8 cellular contexts compared by ENCODE assay signal in genomic region chr6:136549359-136550044, GRCh38. TPM values are rescaled to one million over a fixed set of nuclear protein-coding genes. Genes with fewer than 3 reads are reported as not detected.
DNase-seq lines count a peak whose midpoint lies in the region; ATAC-seq, FAIRE-seq and TF ChIP-seq lines count a peak whose summit lies in the region.

No MANE protein-coding gene starts in this region.

- H3K79me1 ChIP-seq in H1 (ENCODE audit: low read depth, low read length), result no peaks in the 10 kb centered on the region

- H3K9ac ChIP-seq in H1 (replicated peaks in 1 of 4; ENCODE audit: extremely low read depth in 1 of 4, low read depth in 3 of 4, low read length in 3 of 4), result peak overlapping the region; percentile 66 to 87 (median 72); a peak in 6 of 7 replicates

- peaks cover 0 to 3% of the 10 kb centered on the region in 2 experiments for H4K20me1 ChIP-seq in H1 (replicated peaks in 1 of 2; ENCODE audit: control insufficient read depth in 1 of 2, insufficient read depth in 2 of 2, low read length in 2 of 2)

- no peak overlapping the region for H2AFZ ChIP-seq in H1 (ENCODE audit: low read length)

- no peak overlapping the region for H4K5ac ChIP-seq in H1 (ENCODE audit: insufficient read length, low read depth, low read length)

- no peaks in the 10 kb centered on the region for H3K27me3 ChIP-seq in Caco-2 (replicated peaks; ENCODE audit: control insufficient read depth, insufficient read depth, low read length)
- H3K27me3 ChIP-seq in H1 (replicated peaks in 1 of 4; ENCODE audit: control insufficient read depth in 3 of 4, extremely low read depth in 1 of 4, insufficient read depth in 3 of 4, low read length in 3 of 4), result peaks cover 0 to 14% (median 7%) of the 10 kb centered on the region in 4 experiments; a peak in 5 of 7 replicates
- H3K27me3 ChIP-seq in mononuclear cell (ENCODE audit: insufficient read depth, low read length), result peaks cover 44% of the 10 kb centered on the region
- peaks cover 7% of the 10 kb centered on the region for H3K27me3 ChIP-seq in upper lobe of right lung

- H3K27ac ChIP-seq in HEK293 (ENCODE audit: extremely low read depth, low read depth, low read length) (peak overlapping the region; percentile 82; the same call in 1 of the 2 replicates), RWPE1 (no peak overlapping the region), H1 (ENCODE audit: low read depth, low read length) (peak overlapping the region; percentile 68; the same call in 1 of the 2 replicates), upper lobe of right lung (peak overlapping the region; percentile 63)

- CTCF ChIA-PET in Caco-2 (lab: Charles Lee) (interaction anchor here (0.6 to 2.3 kb wide), 19 partner anchors 13 to 296 kb away, joined by 3 to 16 read pairs (median 5); partner anchors contain the start of genes BCLAF1 and MAP3K5), HEK293 (lab: Yijun Ruan, JAX) (interaction anchor here (0.5 to 3.2 kb wide), 40 partner anchors 7 to 1715 kb away, joined by 3 to 31 read pairs (median 3); partner anchors contain the start of genes BCLAF1 and MAP3K5), RWPE1 (lab: Yijun Ruan, JAX) (interaction anchor here (0.5 to 1.3 kb wide), 8 partner anchors 13 to 243 kb away, joined by 3 to 8 read pairs (median 6); partner anchors contain the start of gene MAP3K5), H1 (lab: Charles Lee; ENCODE audit: partially characterized antibody) (interaction anchor here (0.7 to 2.9 kb wide), 24 partner anchors 9 to 1028 kb away, joined by 3 to 22 read pairs (median 4); partner anchors contain the start of gene BCLAF1)

- H3K9me3 Mint-ChIP-seq in Caco-2 (ENCODE audit: unreplicated experiment), result no peaks in the 10 kb centered on the region

- no peak for TF ChIP-seq RAD21 in H1 (IDR thresholded peaks at IDR 0.05 in 1 of 2, conservative IDR thresholded peaks at IDR 0.05 in 1 of 2; ENCODE audit: low read depth in 2 of 2, low read length in 2 of 2)

- no peak overlapping the region for H2AK5ac ChIP-seq in H1 (ENCODE audit: low read depth, low read length)

- H3K23me2 ChIP-seq in H1 (ENCODE audit: low read depth, low read length), result peaks cover 13% of the 10 kb centered on the region

- peak in 1 of 2 experiments; percentile 24; a peak in 1 of 3 replicates for TF ChIP-seq POLR2A in H1 (IDR thresholded peaks at IDR 0.05; ENCODE audit: control extremely low read depth in 1 of 2, low read depth in 2 of 2, low read length in 2 of 2)

- no TSS peak for BruUV-seq in Caco-2 (replicated peaks; lab: Mats Ljungman, UMichigan)

- ATAC-seq in upper lobe of right lung (peak; percentile 1), HG02970 (IDR thresholded peaks at IDR 0.05; ENCODE audit: low FRiP score, unreplicated experiment) (no peak), HG03460 (IDR thresholded peaks at IDR 0.05; ENCODE audit: unreplicated experiment) (no peak)

- H3K4me1 ChIP-seq in Caco-2 (peaks cover 8% of the 10 kb centered on the region), HEK293 (ENCODE audit: control insufficient read depth, insufficient read depth, low read length) (peaks cover 10% of the 10 kb centered on the region), H1 (replicated peaks in 1 of 4; ENCODE audit: control insufficient read depth in 3 of 4, insufficient read depth in 4 of 4, low read length in 3 of 4) (peaks cover 2 to 18% (median 5%) of the 10 kb centered on the region in 4 experiments; a peak in 6 of 7 replicates), mononuclear cell (ENCODE audit: insufficient read depth, low read length) (peaks cover 15% of the 10 kb centered on the region), upper lobe of right lung (peaks cover 12% of the 10 kb centered on the region)

- peak overlapping the region; percentile 94 for H3K4me3 ChIP-seq in Caco-2 (ENCODE audit: low read depth, low read length)
- peak overlapping the region; percentile 90 for H3K4me3 ChIP-seq in HEK293 (ENCODE audit: low read depth, low read length)
- H3K4me3 ChIP-seq in H1 (ENCODE audit: extremely low read depth in 1 of 4, insufficient read depth in 2 of 4, low read depth in 3 of 4, low read length in 4 of 4), result peak overlapping the region; percentile 68 to 99 (median 83)
- peak overlapping the region; percentile 49 for H3K4me3 ChIP-seq in mononuclear cell (ENCODE audit: low read length)
- H3K4me3 ChIP-seq in upper lobe of right lung, result peak overlapping the region; percentile 69

- peak overlapping the region; percentile 81 for H3K4me3 Mint-ChIP-seq in Caco-2 (ENCODE audit: unreplicated experiment)

- H3K27ac Mint-ChIP-seq in Caco-2 (ENCODE audit: unreplicated experiment), result peak overlapping the region; percentile 83

- H3K4me2 ChIP-seq in H1 (ENCODE audit: insufficient read depth in 1 of 2, low read depth in 2 of 2, low read length in 2 of 2), result peak overlapping the region; percentile 82 to 88

- H3K23ac ChIP-seq in H1 (ENCODE audit: insufficient read length), result no peak overlapping the region

- H3K14ac ChIP-seq in H1 (ENCODE audit: insufficient read length), result no peak overlapping the region

- H2BK15ac ChIP-seq in H1 (ENCODE audit: low read length), result no peak overlapping the region

- 1% methylated on average over 30 of the region's 42 CpGs; no CpG with 5 or more reads in 1 of the 2 experiments for WGBS in H1 (ENCODE audit: extremely low coverage in 1 of 2, insufficient coverage in 1 of 2, insufficient read length in 1 of 2, insufficient replicate concordance in 2 of 2, low coverage in 1 of 2, low lambda C conversion rate in 2 of 2, missing lambda C conversion rate in 1 of 2), 2 experiments

- no peak overlapping the region for H2BK12ac ChIP-seq in H1 (ENCODE audit: low read depth, low read length)

- H2BK5ac ChIP-seq in H1 (ENCODE audit: low read depth, low read length), result no peak overlapping the region; the same call in 1 of the 2 replicates

- 0 out of 2 replicates have a peak overlapping the region, but pooled peaks have one; percentile 36 for H3K18ac ChIP-seq in H1 (ENCODE audit: extremely low read depth, low read length)

- DNase-seq in Caco-2 (peak; percentile 38 to 39), RWPE1 (ENCODE audit: low spot score) (peak; percentile 19), H1 (ENCODE audit: low read depth in 1 of 2, low spot score in 2 of 2) (peak in 1 of 2 experiments; percentile 83), upper lobe of right lung (peak; percentile 69)

- TF ChIP-seq CTCF in Caco-2 (IDR thresholded peaks at IDR 0.05; ENCODE audit: insufficient read depth in 1 of 2, low read depth in 1 of 2, low read length in 1 of 2, severe bottlenecking in 1 of 2, unreplicated experiment in 1 of 2) (no peak), HEK293 (tag by site-specific recombination; IDR thresholded peaks at IDR 0.05) (no peak), RWPE1 (conservative IDR thresholded peaks at IDR 0.05; ENCODE audit: low read depth) (no peak), H1 (IDR thresholded peaks at IDR 0.05; ENCODE audit: control extremely low read depth in 1 of 3, insufficient read depth in 1 of 3, low read depth in 1 of 3, low read length in 3 of 3) (no peak), upper lobe of right lung (IDR thresholded peaks at IDR 0.05) (no peak)

- FAIRE-seq in H1 (lab: Jason Lieb, UNC), result no peak

- no peak overlapping the region for H3K4ac ChIP-seq in H1 (replicated peaks; ENCODE audit: insufficient read length, low read depth, low read length)

- H2BK20ac ChIP-seq in H1 (ENCODE audit: low read length), result no peak overlapping the region

- H3K9me3 ChIP-seq in Caco-2 (no peaks in the 10 kb centered on the region), HEK293 (ENCODE audit: control insufficient read depth, insufficient read depth, low read depth, low read length) (no peaks in the 10 kb centered on the region), H1 (ENCODE audit: insufficient read depth in 2 of 2, low read depth in 1 of 2, low read length in 1 of 2) (no peaks in the 10 kb centered on the region), mononuclear cell (ENCODE audit: low read depth, low read length) (no peaks in the 10 kb centered on the region), upper lobe of right lung (no peaks in the 10 kb centered on the region)

- peaks cover 24% of the 10 kb centered on the region for H3K4me1 Mint-ChIP-seq in Caco-2 (ENCODE audit: low read depth, unreplicated experiment)

- H2BK120ac ChIP-seq in H1 (replicated peaks; ENCODE audit: low read depth, low read length), result no peak overlapping the region

- peak overlapping the region; percentile 69; the same call in 1 of the 2 replicates for H4K8ac ChIP-seq in H1 (ENCODE audit: extremely low read depth, insufficient read depth, low read length)

- POLR2A ChIA-PET in Caco-2 (lab: Charles Lee), result interaction anchor here (1.3 to 1.5 kb wide), 2 partner anchors 260 to 299 kb away, joined by 6 to 23 read pairs; partner anchors contain the start of genes BCLAF1 and MTFR2
- POLR2A ChIA-PET in HEK293 (lab: Yijun Ruan, JAX), result interaction anchor here (0.5 to 1.9 kb wide), 7 partner anchors 10 to 319 kb away, joined by 3 to 15 read pairs (median 4); partner anchors contain the start of genes BCLAF1 and MTFR2
- POLR2A ChIA-PET in RWPE1 (lab: Yijun Ruan, JAX; ENCODE audit: low non-redundant PET), result no interaction called here
- POLR2A ChIA-PET in H1 (lab: Charles Lee; ENCODE audit: partially characterized antibody), result interaction anchor here (0.7 to 2.8 kb wide), 9 partner anchors 10 to 408 kb away, joined by 3 to 21 read pairs (median 3); partner anchors contain the start of genes BCLAF1 and MTFR2

- H3K27me3 Mint-ChIP-seq in Caco-2 (ENCODE audit: insufficient read depth, unreplicated experiment), result no peaks in the 10 kb centered on the region

- H3K36me3 ChIP-seq in Caco-2 (ENCODE audit: control insufficient read depth, insufficient read depth, low read length), result no peaks in the 10 kb centered on the region
- no peaks in the 10 kb centered on the region for H3K36me3 ChIP-seq in HEK293 (ENCODE audit: control insufficient read depth in 2 of 2, insufficient read depth in 1 of 2, low read length in 2 of 2)
- H3K36me3 ChIP-seq in H1 (ENCODE audit: control insufficient read depth in 2 of 4, insufficient read depth in 4 of 4, low read length in 3 of 4), result no peaks in the 10 kb centered on the region
- H3K36me3 ChIP-seq in upper lobe of right lung, result no peaks in the 10 kb centered on the region

- H3K79me2 ChIP-seq in H1 (ENCODE audit: control insufficient read depth in 1 of 2, insufficient read depth in 2 of 2, low read length in 2 of 2), result peaks cover 5 to 50% of the 10 kb centered on the region in 2 experiments; a peak in 3 of 4 replicates

- intact Hi-C loops in Caco-2 (cut with micrococcal nuclease; ENCODE audit: unreplicated experiment) (loop anchor here (1.0 to 10.0 kb wide), 6 partner anchors 51 to 299 kb away; partner anchors contain the start of genes BCLAF1, MAP3K5 and MTFR2), upper lobe of right lung (cut with DNase I) (no loop called here)

- TF ChIP-seq EP300 in H1 (IDR thresholded peaks at IDR 0.05; ENCODE audit: borderline replicate concordance in 1 of 2, low read depth in 2 of 2, low read length in 2 of 2), result no peak

- no peak overlapping the region for H4K91ac ChIP-seq in H1 (replicated peaks; ENCODE audit: insufficient read length, low read length)

- peak overlapping the region; percentile 59 for H3K56ac ChIP-seq in H1 (replicated peaks; ENCODE audit: insufficient read length, low read depth, low read length)

- H3K36me3 Mint-ChIP-seq in Caco-2 (ENCODE audit: insufficient read depth, unreplicated experiment), result peaks cover 13% of the 10 kb centered on the region

RNA-seq across cellular contexts. Expression of gene MAP7, which starts 0.7 kb away (rescaled TPM):
- total RNA-seq in Caco-2 (2022) (55.3 and 57.4 TPM in 2 replicates), mononuclear cell (0.31 TPM), upper lobe of right lung (23.2 TPM)
- total RNA-seq in H1 (2021; fragmentation: NEBNext Ultra II Directional; extraction: Animal tissue kit (Norgen Biotek cat#: 25700)), result 66.9 and 67.0 TPM in 2 replicates
- 13.5 and 15.0 TPM in 2 replicates for polyA plus RNA-seq in H1 (2011; rRNA removed)
- 20.4 TPM for polyA plus RNA-seq in H1 (2011; cell fraction: cytosol; rRNA removed)
- 32.0 TPM for polyA plus RNA-seq in H1 (2011; cell fraction: nucleus; rRNA removed)
- polyA plus RNA-seq in H1 (2012, experiment 1 of 2), result 41.9 to 51.0 TPM (median 46.3 TPM) in 4 replicates
- polyA plus RNA-seq in H1 (2012, experiment 2 of 2), result 6.3 TPM
- 52.7 TPM for polyA plus RNA-seq in H1 (2013, experiment 1 of 2)
- 52.0 TPM for polyA plus RNA-seq in H1 (2013, experiment 2 of 2)
- 17.3 and 17.8 TPM in 2 replicates for polyA minus RNA-seq in H1 (2011; rRNA and poly(A)+ RNA removed)
- polyA minus RNA-seq in H1 (2011; cell fraction: cytosol; rRNA and poly(A)+ RNA removed), result 17.9 TPM
- 25.5 TPM for polyA minus RNA-seq in H1 (2011; cell fraction: nucleus; rRNA and poly(A)+ RNA removed)

Comparison
In these comparisons a context has a peak if more than half of its experiments do, and no peak if none do; other contexts are left out.
1. RNA of gene MAP7, which starts 0.7 kb away (total RNA-seq): 66.9 to 67.0 TPM in H1, 55.3 to 57.4 TPM in Caco-2 and 23.2 TPM in upper lobe of right lung (single experiment); 0.31 TPM in mononuclear cell (single experiment); every median in the first group is over 10 times any median in the second.
2. Peak in every context shown above with its lines, with median percentiles within 50 percentile points of each other: H3K4me3 ChIP-seq.